Comparison of ENCODE assay signal across 1 cellular context in genomic region chr16:75267631-75268264, GRCh38.
TF ChIP-seq lines count a peak whose summit lies in the region.

No MANE protein-coding gene starts in this region.

TF ChIP-seq in HEK293, 187 proteins besides CTCF, POLR2A, EP300 and RAD21 (continued from another document):
- TF ChIP-seq WT1 (tag by site-specific recombination; IDR thresholded peaks at IDR 0.05): no peak
- peak; percentile 84 for TF ChIP-seq FEZF1 (tag by site-specific recombination; IDR thresholded peaks at IDR 0.05)
- TF ChIP-seq, protein P1, sequence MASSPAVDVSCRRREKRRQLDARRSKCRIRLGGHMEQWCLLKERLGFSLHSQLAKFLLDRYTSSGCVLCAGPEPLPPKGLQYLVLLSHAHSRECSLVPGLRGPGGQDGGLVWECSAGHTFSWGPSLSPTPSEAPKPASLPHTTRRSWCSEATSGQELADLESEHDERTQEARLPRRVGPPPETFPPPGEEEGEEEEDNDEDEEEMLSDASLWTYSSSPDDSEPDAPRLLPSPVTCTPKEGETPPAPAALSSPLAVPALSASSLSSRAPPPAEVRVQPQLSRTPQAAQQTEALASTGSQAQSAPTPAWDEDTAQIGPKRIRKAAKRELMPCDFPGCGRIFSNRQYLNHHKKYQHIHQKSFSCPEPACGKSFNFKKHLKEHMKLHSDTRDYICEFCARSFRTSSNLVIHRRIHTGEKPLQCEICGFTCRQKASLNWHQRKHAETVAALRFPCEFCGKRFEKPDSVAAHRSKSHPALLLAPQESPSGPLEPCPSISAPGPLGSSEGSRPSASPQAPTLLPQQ (tag by site-specific recombination; IDR thresholded peaks at IDR 0.05): no peak
- no peak for TF ChIP-seq AEBP2 (tag by site-specific recombination; IDR thresholded peaks at IDR 0.05; ENCODE audit: borderline replicate concordance)
- TF ChIP-seq, protein P2, sequence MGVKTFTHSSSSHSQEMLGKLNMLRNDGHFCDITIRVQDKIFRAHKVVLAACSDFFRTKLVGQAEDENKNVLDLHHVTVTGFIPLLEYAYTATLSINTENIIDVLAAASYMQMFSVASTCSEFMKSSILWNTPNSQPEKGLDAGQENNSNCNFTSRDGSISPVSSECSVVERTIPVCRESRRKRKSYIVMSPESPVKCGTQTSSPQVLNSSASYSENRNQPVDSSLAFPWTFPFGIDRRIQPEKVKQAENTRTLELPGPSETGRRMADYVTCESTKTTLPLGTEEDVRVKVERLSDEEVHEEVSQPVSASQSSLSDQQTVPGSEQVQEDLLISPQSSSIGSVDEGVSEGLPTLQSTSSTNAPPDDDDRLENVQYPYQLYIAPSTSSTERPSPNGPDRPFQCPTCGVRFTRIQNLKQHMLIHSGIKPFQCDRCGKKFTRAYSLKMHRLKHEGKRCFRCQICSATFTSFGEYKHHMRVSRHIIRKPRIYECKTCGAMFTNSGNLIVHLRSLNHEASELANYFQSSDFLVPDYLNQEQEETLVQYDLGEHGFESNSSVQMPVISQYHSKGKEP (tag by site-specific recombination; IDR thresholded peaks at IDR 0.05): no peak
- TF ChIP-seq ZFHX2 (tag by site-specific recombination; conservative IDR thresholded peaks at IDR 0.05): 0 out of 2 replicates have a peak, but pooled peaks have one; percentile 25
- peak; percentile 62 for TF ChIP-seq IKZF3 (tag by site-specific recombination; IDR thresholded peaks at IDR 0.05)
- TF ChIP-seq ZNF626 (tag by site-specific recombination; IDR thresholded peaks at IDR 0.05): no peak
- TF ChIP-seq PRDM4 (tag by site-specific recombination; IDR thresholded peaks at IDR 0.05): no peak
- no peak for TF ChIP-seq ZNF133 (tag by site-specific recombination; IDR thresholded peaks at IDR 0.05)
